13 cellular contexts compared by ENCODE assay signal in genomic region chr2:71646028-71646427, GRCh38.
DNase-seq lines count a peak whose midpoint lies in the region; ATAC-seq and TF ChIP-seq lines count a peak whose summit lies in the region.
"Had no signal": no experiment of that assay in that cellular context is flagged by ENCODE, and none has a peak within 500 bp of the region (broad histone marks: within the 10 kb centered on the region; RNA-seq: fewer than 3 reads in every experiment).

No MANE protein-coding gene starts in this region.

- H3K4me3 Mint-ChIP-seq in activated T-cell treated with anti-CD3 and anti-CD28 coated beads, Interleukin-2, amount 50 U/mL, for 4 hours = no peak overlapping the region
- H3K4me3 Mint-ChIP-seq: activated naive CD8-positive, alpha-beta T cell treated with anti-CD3 and anti-CD28 coated beads, Interleukin-2, amount 50 U/mL, for 24 hours; GM23338 had no signal

- no peak for TF ChIP-seq CTCF in AG04449 (IDR thresholded peaks at IDR 0.05; ENCODE audit: insufficient read depth, low read length, missing control alignments)
- TF ChIP-seq CTCF in epithelial cell of esophagus (IDR thresholded peaks at IDR 0.05; ENCODE audit: insufficient read depth, low read depth, low read length, missing control alignments) = no peak

- no peaks in the 10 kb centered on the region for H3K4me1 Mint-ChIP-seq in activated T-cell treated with anti-CD3 and anti-CD28 coated beads, Interleukin-2, amount 50 U/mL, for 4 hours (ENCODE audit: low read depth)
- H3K4me1 Mint-ChIP-seq: activated naive CD8-positive, alpha-beta T cell treated with anti-CD3 and anti-CD28 coated beads, Interleukin-2, amount 50 U/mL, for 24 hours had no signal

- no peak for ATAC-seq in activated T-cell treated with anti-CD3 and anti-CD28 coated beads, Interleukin-2, amount 50 U/mL, for 4 hours
- no peak for ATAC-seq in GM18517 (IDR thresholded peaks at IDR 0.05; ENCODE audit: unreplicated experiment)
- ATAC-seq: A549; activated naive CD8-positive, alpha-beta T cell treated with anti-CD3 and anti-CD28 coated beads, Interleukin-2, amount 50 U/mL, for 24 hours had no signal

- peak; percentile 26 for DNase-seq in AG04449 (ENCODE audit: low read depth, low spot score)
- peak; percentile 87 for DNase-seq in NCI-H226
- peak; percentile 79 for DNase-seq in epithelial cell of esophagus (ENCODE audit: low read depth)
- peak; percentile 30 for DNase-seq in medulla oblongata (ENCODE audit: extremely low spot score)
- DNase-seq in effector CD8-positive, alpha-beta T cell (lab: John Stamatoyannopoulos, UW) = no peak
- no peak for DNase-seq in activated T-cell treated with anti-CD3 and anti-CD28 coated beads, Interleukin-2, amount 50 U/mL, for 4 hours
- no peak for DNase-seq in islet precursor cell
- DNase-seq: activated CD4-positive, alpha-beta T cell treated with anti-CD3 and anti-CD28 coated beads, Interleukin-2, amount 50 U/mL, for 48 hours; activated naive CD8-positive, alpha-beta T cell treated with anti-CD3 and anti-CD28 coated beads, Interleukin-2, amount 50 U/mL, for 24 hours; kidney glomerular epithelial cell had no signal

- CTCF ChIA-PET in AG04449 (lab: Yijun Ruan, JAX) = no interaction called here

- POLR2A ChIA-PET in AG04449 (lab: Yijun Ruan, JAX) = no interaction called here

- H3K4me3 ChIP-seq in AG04449 (ENCODE audit: low read depth, low read length) = no peak overlapping the region
- no peak overlapping the region for H3K4me3 ChIP-seq in epithelial cell of esophagus (ENCODE audit: low read length)
- H3K4me3 ChIP-seq: A549, GM23338 had no signal

- H3K36me3 Mint-ChIP-seq in activated T-cell treated with anti-CD3 and anti-CD28 coated beads, Interleukin-2, amount 50 U/mL, for 4 hours (ENCODE audit: insufficient read depth) = no peaks in the 10 kb centered on the region

- H3K27me3 Mint-ChIP-seq in activated T-cell treated with anti-CD3 and anti-CD28 coated beads, Interleukin-2, amount 50 U/mL, for 4 hours (ENCODE audit: low read depth) = peaks cover 45% of the 10 kb centered on the region

- H3K9me3 Mint-ChIP-seq in activated T-cell treated with anti-CD3 and anti-CD28 coated beads, Interleukin-2, amount 50 U/mL, for 4 hours = no peaks in the 10 kb centered on the region
- H3K9me3 Mint-ChIP-seq: activated naive CD8-positive, alpha-beta T cell treated with anti-CD3 and anti-CD28 coated beads, Interleukin-2, amount 50 U/mL, for 24 hours; GM23338 had no signal

Comparison
In these comparisons a context has a peak if more than half of its experiments do, and no peak if none do; other contexts are left out.
1. DNase-seq: peak in AG04449 (single experiment), NCI-H226 (single experiment), epithelial cell of esophagus (single experiment) and medulla oblongata (single experiment); none in effector CD8-positive, alpha-beta T cell (single experiment), activated T-cell treated with anti-CD3 and anti-CD28 coated beads, Interleukin-2, amount 50 U/mL, for 4 hours (single experiment) and islet precursor cell (single experiment).